ENCODE assay signal across 8 cellular contexts in genomic region chr17:7034955-7035590, GRCh38. TPM values are rescaled to one million over a fixed set of nuclear protein-coding genes. Genes with fewer than 3 reads are reported as not detected.
DNase-seq lines count a peak whose midpoint lies in the region; ATAC-seq and TF ChIP-seq lines count a peak whose summit lies in the region.

No MANE protein-coding gene starts in this region.

- no peaks in the 10 kb centered on the region for H3K27me3 ChIP-seq in Loucy (ENCODE audit: insufficient read depth, low read length, poor library complexity, severe bottlenecking)
- no peaks in the 10 kb centered on the region for H3K27me3 ChIP-seq in transverse colon

- no peaks in the 10 kb centered on the region for H3K9me2 ChIP-seq in Loucy (replicated peaks; ENCODE audit: low read depth, low read length)

- peak overlapping the region; percentile 92 for H3K4me3 Mint-ChIP-seq in memory B cell

- H3K36me3 Mint-ChIP-seq in memory B cell, result peaks cover 4% of the 10 kb centered on the region

- peak overlapping the region; percentile 84 for H3K9ac ChIP-seq in Loucy (ENCODE audit: low read depth, low read length, poor library complexity, severe bottlenecking)

- H3K79me2 ChIP-seq in Loucy (ENCODE audit: insufficient read depth, low read length), result peaks cover 10% of the 10 kb centered on the region

- peak; percentile 22 for ATAC-seq in memory B cell (ENCODE audit: low read depth)

- intact Hi-C loops in transverse colon (cut with DNase I; ENCODE audit: low total_unique reads), result no loop called here

- in situ Hi-C loops in transverse colon (cut with MboI; ENCODE audit: low pct_ligation_motif_present in 1 of 4, low pct_unique_long_range_greater_than_20kb in 1 of 4, low sequenced_read_pairs in 3 of 4), result loop anchor here in 3 of 4 donors (25.0 kb wide), 2 partner anchors 252 to 302 kb away; partner anchors contain the start of genes SLC2A4 (in 2 of the 3), YBX2 (in 2 of the 3), ACAP1 (in 1 of the 3) and NEURL4 (in 1 of the 3)

- TF ChIP-seq EP300 in transverse colon (IDR thresholded peaks at IDR 0.05; ENCODE audit: low read depth), result no peak

- no peaks in the 10 kb centered on the region for H3K9me3 ChIP-seq in Loucy (ENCODE audit: insufficient read depth, low read depth, low read length)
- no peaks in the 10 kb centered on the region for H3K9me3 ChIP-seq in transverse colon

- no peak for TF ChIP-seq CTCF in Loucy (conservative IDR thresholded peaks at IDR 0.05; ENCODE audit: low read length)
- TF ChIP-seq CTCF in transverse colon (IDR thresholded peaks at IDR 0.05), result peak in 1 of 5 experiments; percentile 27

- 0 to 15% methylated on average over 1 to 7 of the region's 7 CpGs for WGBS in transverse colon (ENCODE audit: low coverage in 1 of 2), 2 donors

- H3K4me3 ChIP-seq in Loucy (ENCODE audit: low read length, poor library complexity, severe bottlenecking), result peak overlapping the region; percentile 84
- H3K4me3 ChIP-seq in transverse colon, result peak overlapping the region; percentile 62 to 73 (median 64)

- peaks cover 35% of the 10 kb centered on the region for H3K4me1 Mint-ChIP-seq in memory B cell

- H3K27me3 Mint-ChIP-seq in memory B cell, result no peaks in the 10 kb centered on the region

- H3K36me3 ChIP-seq in Loucy (ENCODE audit: insufficient read depth, low read length) (no peaks in the 10 kb centered on the region), transverse colon (no peaks in the 10 kb centered on the region)

- TF ChIP-seq POLR2A in transverse colon (IDR thresholded peaks at IDR 0.05), result no peak

- H3K27ac Mint-ChIP-seq in memory B cell, result peak overlapping the region; percentile 97

- H4K20me1 ChIP-seq in Loucy (ENCODE audit: insufficient read depth, low read length, poor library complexity, severe bottlenecking), result no peaks in the 10 kb centered on the region

- peak overlapping the region; percentile 83 for H3K4me2 ChIP-seq in Loucy (ENCODE audit: low read depth, low read length, poor library complexity, severe bottlenecking)

- H3K4me1 ChIP-seq in Loucy (ENCODE audit: insufficient read depth, low read length, poor library complexity, severe bottlenecking), result peaks cover 19% of the 10 kb centered on the region
- H3K4me1 ChIP-seq in transverse colon, result peaks cover 0 to 25% (median 16%) of the 10 kb centered on the region in 4 donors

- H2AFZ ChIP-seq in Loucy (ENCODE audit: low read length), result peak overlapping the region; percentile 89

- H3K27ac ChIP-seq in caudate nucleus (ENCODE audit: low read depth, low read length) (peak overlapping the region; percentile 88), transverse colon (peak overlapping the region; percentile 84 to 87 (median 86))

- H3K9me3 Mint-ChIP-seq in memory B cell, result no peaks in the 10 kb centered on the region

- DNase-seq in activated effector memory CD4-positive, alpha-beta T cell treated with anti-CD3 and anti-CD28 coated beads, Interleukin-2, amount 50 U/mL, for 16 hours, result peak; percentile 81
- no peak for DNase-seq in activated effector memory CD4-positive, alpha-beta T cell treated with Interleukin-2 at 50 U/mL for 16 hours
- DNase-seq in caudate nucleus (lab: John Stamatoyannopoulos, UW), result peak in 1 of 61 donors; percentile 32
- DNase-seq in memory B cell (ENCODE audit: low spot score in 2 of 2), result no peak
- no peak for DNase-seq in transverse colon
- no peak for DNase-seq in NCI-H345 treated with DMSO at 0.1 percent for 48 hours (lab: John Stamatoyannopoulos, UW; ENCODE audit: unreplicated experiment)
- no peak for DNase-seq in NCI-H146 treated with DMSO at 0.1 percent for 48 hours (lab: John Stamatoyannopoulos, UW; ENCODE audit: unreplicated experiment)

- 0 out of 2 replicates have a peak, but pooled peaks cover 7% of the 10 kb centered on the region for H3F3A ChIP-seq in Loucy (ENCODE audit: low read depth)

RNA-seq across cellular contexts. Expression of gene SLC16A13, which starts 0.7 kb away (rescaled TPM):
- total RNA-seq in transverse colon, result 1 to 10 TPM in 3 of 4 donors, not detected in 1; 2.4 to 8.6 (median 3.5) TPM

RNA-seq across cellular contexts. Expression of gene SLC16A11, which starts 8.8 kb away (rescaled TPM):
- 1 to 10 TPM in 2 of 4 donors, not detected in 2; 1.2 to 2.2 TPM for total RNA-seq in transverse colon

RNA-seq across cellular contexts. Expression of gene BCL6B, which starts 12.2 kb away (rescaled TPM):
- total RNA-seq in transverse colon, result 1 to 10 TPM in 1 of 4 donors, under 1 TPM in 2, not detected in 1; 0.32 to 1.8 (median 0.82) TPM

RNA-seq across cellular contexts. Expression of gene RNASEK, which starts 22.6 kb away (rescaled TPM):
- total RNA-seq in transverse colon, result 100 to 1,000 TPM in 2 of 4 donors, 10 to 100 TPM in 2; 38.8 to 177 (median 118) TPM

RNA-seq across cellular contexts. Expression of gene ALOX12, which starts 39.2 kb away (rescaled TPM):
- total RNA-seq in transverse colon, result not detected
